Comparison of ENCODE assay signal across 1 cellular context in genomic region chr4:41204400-41204978, GRCh38.
TF ChIP-seq lines count a peak whose summit lies in the region.

No MANE protein-coding gene starts in this region.

TF ChIP-seq in HCT116, 20 proteins besides CTCF, POLR2A, EP300 and RAD21 (continued from another document):
- peak; percentile 35; the same call in 1 of the 2 replicates for TF ChIP-seq SIN3A (IDR thresholded peaks at IDR 0.05; ENCODE audit: low read depth)
TF ChIP-seq in HCT116: peak in this region for 7.
